In the genomic region with DNA sequence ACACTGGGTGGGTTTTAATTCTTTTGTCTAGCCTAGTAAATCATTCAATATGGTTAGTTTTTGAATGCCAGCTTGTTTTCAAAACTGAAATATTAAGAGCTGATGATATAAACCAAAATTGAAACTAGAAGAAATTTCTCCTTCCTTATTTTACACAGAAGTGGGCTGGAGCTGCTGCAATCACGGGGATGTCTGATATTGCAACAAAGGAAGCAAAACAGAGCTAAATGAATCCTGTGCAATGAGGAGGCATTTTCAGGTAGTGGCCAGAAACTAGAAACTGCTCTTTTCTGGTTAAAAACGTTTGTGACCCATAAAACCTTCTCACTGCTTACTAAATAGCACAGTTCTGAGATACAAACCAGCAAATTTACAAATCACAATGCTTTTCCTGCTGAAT, we compare ENCODE assay signal across 10 cellular contexts. TPM values are rescaled to one million over a fixed set of nuclear protein-coding genes. Genes with fewer than 3 reads are reported as not detected.
DNase-seq lines count a peak whose midpoint lies in the region; ATAC-seq and TF ChIP-seq lines count a peak whose summit lies in the region.
"Had no signal": no experiment of that assay in that cellular context is flagged by ENCODE, and none has a peak within 500 bp of the region (broad histone marks: within the 10 kb centered on the region; RNA-seq: fewer than 3 reads in every experiment).

No MANE protein-coding gene starts in this region.

- H3K79me2 ChIP-seq in GM23248 (ENCODE audit: insufficient read depth), result no peaks in the 10 kb centered on the region

- no peak for TF ChIP-seq CTCF in left lung (IDR thresholded peaks at IDR 0.05)
- no peak for TF ChIP-seq CTCF in GM13977 (IDR thresholded peaks at IDR 0.05; ENCODE audit: extremely low read depth, insufficient read depth, missing control alignments)

- H3F3A ChIP-seq in GM23248 (ENCODE audit: insufficient read depth), result no peaks in the 10 kb centered on the region

- H3K27me3 ChIP-seq in GM23248 (replicated peaks; ENCODE audit: insufficient read depth) (no peaks in the 10 kb centered on the region), left lung (no peaks in the 10 kb centered on the region)

- no peaks in the 10 kb centered on the region for H3K9me3 ChIP-seq in GM23248 (ENCODE audit: low read depth)
- peaks cover 0 to 17% of the 10 kb centered on the region in 2 donors for H3K9me3 ChIP-seq in left lung

- H3K4me1 ChIP-seq in GM23248 (ENCODE audit: insufficient read depth) (no peaks in the 10 kb centered on the region), left lung (peaks cover 0 to 29% of the 10 kb centered on the region in 2 donors)

- H3K4me3 ChIP-seq in GM23248 (no peak overlapping the region), left lung (no peak overlapping the region)

- no peaks in the 10 kb centered on the region for H4K20me1 ChIP-seq in GM23248 (ENCODE audit: insufficient read depth)

- 0 out of 2 replicates have a peak overlapping the region, but pooled peaks have one; percentile 5 for H2AFZ ChIP-seq in GM23248

- intact Hi-C loops in left lung (cut with DNase I), result no loop called here

- H3K36me3 ChIP-seq in GM23248 (ENCODE audit: low read depth) (no peaks in the 10 kb centered on the region), left lung (no peaks in the 10 kb centered on the region)

- 22 to 37% methylated on average over 2 of the region's 2 CpGs for WGBS in GM23248 (ENCODE audit: low coverage in 1 of 2, low lambda C conversion rate in 2 of 2, missing lambda C conversion rate in 2 of 2), 2 experiments

- no peak overlapping the region for H3K9ac ChIP-seq in GM23248

- no peaks in the 10 kb centered on the region for H3K9me2 ChIP-seq in GM23248 (ENCODE audit: insufficient read depth)

- ATAC-seq in GM18867 (IDR thresholded peaks at IDR 0.05; ENCODE audit: unreplicated experiment) (peak; percentile 95), HG03521 (IDR thresholded peaks at IDR 0.05; ENCODE audit: unreplicated experiment) (peak; percentile 88), left lung (peak; percentile 77)

- DNase-seq in GM23248 (no peak), left lung (peak in 1 of 2 donors; percentile 43), foreskin melanocyte (no peak), NCI-H1048 (lab: John Stamatoyannopoulos, UW) (no peak), LoVo (ENCODE audit: low spot score) (no peak), GM13977 (ENCODE audit: low spot score) (no peak)
- DNase-seq: activated naive CD4-positive, alpha-beta T cell treated with anti-CD3 and anti-CD28 coated beads, Interleukin-2, amount 10 ng/mL, durations not matched to agents 7 days and 5 days; mesendoderm had no signal

- no peak overlapping the region for H3K27ac ChIP-seq in GM23248
- H3K27ac ChIP-seq in left lung, result peak overlapping the region; percentile 82 to 94

- in situ Hi-C loops in GM23248 (cut with MboI), result no loop called here
- in situ Hi-C loops in GM13977 (cut with MboI; ENCODE audit: low pct_unique_long_range_greater_than_20kb, low sequenced_read_pairs, unreplicated experiment), result no loop called here

- no peak overlapping the region for H3K4me2 ChIP-seq in GM23248 (ENCODE audit: unreplicated experiment)

RNA-seq across cellular contexts. Expression of a gene that starts 16.1 kb away (rescaled TPM):
- total RNA-seq in GM23248 (2014; rRNA removed; shearing (Covaris generic)), result 7.0 and 17.1 TPM in 2 replicates
- 1.7 and 1.8 TPM in 2 replicates for polyA plus RNA-seq in GM23248 (2016; fragmentation: Nextera tagmentation; extraction: Ambion mirVana)
- total RNA-seq in left lung, result 100 to 1,000 TPM; 351 to 515 TPM

Comparison
In these comparisons a context has a peak if more than half of its experiments do, and no peak if none do; other contexts are left out.
1. RNA of a gene that starts 16.1 kb away (total RNA-seq): 351 to 515 TPM in left lung; 7.0 to 17.1 TPM in GM23248; every median in the first group is over 10 times any median in the second.
2. Peak in every context shown above with its lines, with median percentiles within 50 percentile points of each other: ATAC-seq.